ENCODE assay signal across 21 cellular contexts in genomic region chr11:515131-515530, GRCh38. TPM values are rescaled to one million over a fixed set of nuclear protein-coding genes. Genes with fewer than 3 reads are reported as not detected.
DNase-seq lines count a peak whose midpoint lies in the region; ATAC-seq, FAIRE-seq and TF ChIP-seq lines count a peak whose summit lies in the region.
"Had no signal": no experiment of that assay in that cellular context is flagged by ENCODE, and none has a peak within 500 bp of the region (broad histone marks: within the 10 kb centered on the region; RNA-seq: fewer than 3 reads in every experiment).

No MANE protein-coding gene starts in this region.

- no peaks in the 10 kb centered on the region for H3K27me3 ChIP-seq in osteoblast (ENCODE audit: insufficient read depth, low read length)
- H3K27me3 ChIP-seq: BE2C, SJCRH30 had no signal

- intact Hi-C loops in kidney (cut with DNase I), result no loop called here

- H3K4me3 Mint-ChIP-seq in activated naive CD4-positive, alpha-beta T cell treated with anti-CD3 and anti-CD28 coated beads, Interleukin-2, amount 50 U/mL, for 24 hours, result no peak overlapping the region

- DNase-seq in activated naive CD4-positive, alpha-beta T cell treated with anti-CD3 and anti-CD28 coated beads, Interleukin-2, amount 50 U/mL, for 16 hours, result no peak
- DNase-seq in epidermal melanocyte (ENCODE audit: insufficient read length, low spot score), result peak; percentile 10
- peak; percentile 87 for DNase-seq in osteoblast (ENCODE audit: insufficient read length, low spot score, missing footprints)
- DNase-seq in kidney, result no peak
- no peak for DNase-seq in T-helper 9 cell
- no peak for DNase-seq in hypothalamus (lab: John Stamatoyannopoulos, UW)
- DNase-seq: BE2C; CD8-positive, alpha-beta memory T cell; DMS79; H7; NCI-H1417 treated with DMSO at 0.1 percent for 48 hours; NCI-H1930; NCI-H2171; NCI-H748 treated with DMSO at 0.1 percent for 48 hours; RPMI8226; SJCRH30 had no signal

- H3K27ac ChIP-seq in osteoblast (ENCODE audit: low read depth, low read length), result no peak overlapping the region
- no peak overlapping the region for H3K27ac ChIP-seq in kidney (ENCODE audit: low read depth in 2 of 2, low read length in 2 of 2)
- H3K27ac ChIP-seq: 22Rv1, SJCRH30 had no signal

- H3K4me1 ChIP-seq in osteoblast (ENCODE audit: insufficient read depth, low read length) (no peaks in the 10 kb centered on the region), kidney (ENCODE audit: control insufficient read depth in 1 of 2, insufficient read depth in 1 of 2, low read depth in 1 of 2, low read length in 2 of 2) (no peaks in the 10 kb centered on the region)
- H3K4me1 ChIP-seq: BE2C, SJCRH30 had no signal

- H3K4me1 Mint-ChIP-seq in activated naive CD4-positive, alpha-beta T cell treated with anti-CD3 and anti-CD28 coated beads, Interleukin-2, amount 50 U/mL, for 24 hours, result peaks cover 4% of the 10 kb centered on the region

- peak overlapping the region; percentile 5 for H3K27ac Mint-ChIP-seq in activated naive CD4-positive, alpha-beta T cell treated with anti-CD3 and anti-CD28 coated beads, Interleukin-2, amount 50 U/mL, for 24 hours

- no peak for ATAC-seq in HG03521 (IDR thresholded peaks at IDR 0.05; ENCODE audit: unreplicated experiment)

- no peak overlapping the region for H2AFZ ChIP-seq in osteoblast (ENCODE audit: low read length)

- no peak for FAIRE-seq in kidney (lab: Jason Lieb, UNC)
- FAIRE-seq: D721Med, HTR-8/SVneo had no signal

- no peak overlapping the region for H3K4me2 ChIP-seq in osteoblast (ENCODE audit: insufficient read depth, low read length)

- no peaks in the 10 kb centered on the region for H3K36me3 Mint-ChIP-seq in activated naive CD4-positive, alpha-beta T cell treated with anti-CD3 and anti-CD28 coated beads, Interleukin-2, amount 50 U/mL, for 24 hours

- H3K79me2 ChIP-seq in osteoblast (ENCODE audit: insufficient read depth, low read length), result no peaks in the 10 kb centered on the region

- H3K9ac ChIP-seq in kidney (ENCODE audit: low read length in 2 of 2), result no peak overlapping the region

- peaks cover 4% of the 10 kb centered on the region for H3K9me3 ChIP-seq in osteoblast (ENCODE audit: low read depth, low read length)
- H3K9me3 ChIP-seq in kidney (ENCODE audit: control insufficient read depth in 1 of 2, low read length in 2 of 2), result no peaks in the 10 kb centered on the region
- H3K9me3 ChIP-seq: BE2C had no signal

- peaks cover 14% of the 10 kb centered on the region for H3K36me3 ChIP-seq in osteoblast (ENCODE audit: insufficient read depth, low read length)
- H3K36me3 ChIP-seq in kidney (ENCODE audit: control insufficient read depth in 1 of 2, insufficient read depth in 2 of 2, low read length in 2 of 2), result peaks cover 0 to 3% of the 10 kb centered on the region in 2 donors
- H3K36me3 ChIP-seq: BE2C had no signal

- H3K9me3 Mint-ChIP-seq in activated naive CD4-positive, alpha-beta T cell treated with anti-CD3 and anti-CD28 coated beads, Interleukin-2, amount 50 U/mL, for 24 hours, result no peaks in the 10 kb centered on the region

- H3K4me3 ChIP-seq in osteoblast (ENCODE audit: insufficient read depth, low read length), result no peak overlapping the region
- H3K4me3 ChIP-seq in kidney (ENCODE audit: low read length in 2 of 2), result no peak overlapping the region
- H3K4me3 ChIP-seq: SJCRH30 had no signal

- no peaks in the 10 kb centered on the region for H4K20me1 ChIP-seq in osteoblast (ENCODE audit: insufficient read depth, low read length)

- TF ChIP-seq CTCF in osteoblast (IDR thresholded peaks at IDR 0.05; ENCODE audit: extremely low read depth, low read depth, low read length), result no peak
- no peak for TF ChIP-seq CTCF in kidney (IDR thresholded peaks at IDR 0.05; ENCODE audit: borderline replicate concordance, extremely low read depth, insufficient read depth)

- H3K27me3 Mint-ChIP-seq in activated naive CD4-positive, alpha-beta T cell treated with anti-CD3 and anti-CD28 coated beads, Interleukin-2, amount 50 U/mL, for 24 hours, result no peaks in the 10 kb centered on the region
- H3K27me3 Mint-ChIP-seq: CD8-positive, alpha-beta memory T cell had no signal

RNA-seq across cellular contexts. Expression of gene RNH1, which starts 8.1 kb away (rescaled TPM):
- 441 and 506 TPM in 2 replicates for total RNA-seq in osteoblast
- total RNA-seq in kidney, result 191 TPM
- polyA plus RNA-seq in kidney (ENCODE audit: insufficient read depth, low read depth, low replicate concordance), result 171 TPM

RNA-seq across cellular contexts. Expression of gene HRAS, which starts 20.2 kb away (rescaled TPM):
- total RNA-seq in osteoblast, result 28.6 and 35.7 TPM in 2 replicates
- total RNA-seq in kidney, result 66.1 TPM
- polyA plus RNA-seq in kidney (ENCODE audit: insufficient read depth, low read depth, low replicate concordance), result 100 TPM

RNA-seq across cellular contexts. Expression of gene LRRC56, which starts 22.2 kb away (rescaled TPM):
- total RNA-seq in osteoblast (0.88 and 1.1 TPM in 2 replicates), kidney (7.7 TPM)
- 1.2 TPM for polyA plus RNA-seq in kidney (ENCODE audit: insufficient read depth, low read depth, low replicate concordance)

RNA-seq across cellular contexts. Expression of gene LMNTD2, which starts 45.4 kb away (rescaled TPM):
- total RNA-seq in osteoblast (0.29 and 0.36 TPM in 2 replicates), kidney (8.0 TPM)
- 6.2 TPM for polyA plus RNA-seq in kidney (ENCODE audit: insufficient read depth, low read depth, low replicate concordance)

RNA-seq across cellular contexts. Expression of gene RASSF7, which starts 45.6 kb away (rescaled TPM):
- 2.4 and 6.2 TPM in 2 replicates for total RNA-seq in osteoblast
- 106 TPM for total RNA-seq in kidney
- 108 TPM for polyA plus RNA-seq in kidney (ENCODE audit: insufficient read depth, low read depth, low replicate concordance)

Comparison
In these comparisons a context has a peak if more than half of its experiments do, and no peak if none do; other contexts are left out.
1. DNase-seq: peak in epidermal melanocyte (single experiment) and osteoblast (single experiment); none in activated naive CD4-positive, alpha-beta T cell treated with anti-CD3 and anti-CD28 coated beads, Interleukin-2, amount 50 U/mL, for 16 hours (single experiment), kidney (single experiment), T-helper 9 cell (single experiment) and hypothalamus (0 of 51).